ENCODE assay signal across 19 cellular contexts in the genomic region with DNA sequence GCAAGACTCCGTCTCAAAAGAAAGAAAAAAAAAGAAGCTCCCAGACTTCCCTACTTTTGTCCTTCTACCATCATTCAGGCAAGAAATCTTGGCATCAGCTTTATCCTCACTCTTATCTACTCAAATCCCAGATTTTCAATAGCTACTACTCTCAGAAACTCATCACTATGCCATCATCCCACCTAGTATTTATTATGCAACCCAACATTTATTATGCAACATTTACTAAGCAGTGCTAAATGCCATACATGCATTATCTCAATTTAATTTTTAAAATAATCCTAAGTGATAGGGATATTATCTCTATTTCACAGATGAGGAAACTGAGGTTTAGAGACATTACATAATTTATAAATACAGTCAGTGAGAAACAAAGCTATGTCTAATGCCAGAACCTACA.
"Had no signal": no experiment of that assay in that cellular context is flagged by ENCODE, and none has a peak within 500 bp of the region (broad histone marks: within the 10 kb centered on the region; RNA-seq: fewer than 3 reads in every experiment).

No MANE protein-coding gene starts in this region.

- H3K27me3 Mint-ChIP-seq: activated CD8-positive, alpha-beta memory T cell treated with anti-CD3 and anti-CD28 coated beads, Interleukin-2, amount 10 ng/mL, durations not matched to agents 7 days and 5 days; activated naive CD4-positive, alpha-beta T cell treated with anti-CD3 and anti-CD28 coated beads, Interleukin-2, amount 50 U/mL, for 24 hours; activated T-cell treated with anti-CD3 and anti-CD28 coated beads, Interleukin-2, amount 50 U/mL, for 24 hours; stimulated activated naive CD8-positive, alpha-beta T cell treated with anti-CD3 and anti-CD28 coated beads, Interleukin-15, amount 100 ng/mL, for 72 hours had no signal

- H3K9me3 Mint-ChIP-seq: activated naive CD4-positive, alpha-beta T cell treated with anti-CD3 and anti-CD28 coated beads, Interleukin-2, amount 50 U/mL, for 24 hours; activated T-cell treated with anti-CD3 and anti-CD28 coated beads, Interleukin-2, amount 50 U/mL, for 24 hours; mesothelial cell of epicardium; neural progenitor cell; stimulated activated naive CD8-positive, alpha-beta T cell treated with anti-CD3 and anti-CD28 coated beads, Interleukin-15, amount 100 ng/mL, for 72 hours; WTC11 had no signal

- H3K4me2 ChIP-seq: neural progenitor cell had no signal

- H3K27ac ChIP-seq: body of pancreas, colonic mucosa, neural progenitor cell, sigmoid colon, spleen, upper lobe of right lung had no signal

- H3K27ac Mint-ChIP-seq: activated naive CD4-positive, alpha-beta T cell treated with anti-CD3 and anti-CD28 coated beads, Interleukin-2, amount 50 U/mL, for 24 hours; mesothelial cell of epicardium; neural progenitor cell had no signal

- H3K36me3 ChIP-seq: colonic mucosa had no signal

- H3K4me3 ChIP-seq: body of pancreas, colonic mucosa, lung, neural progenitor cell, sigmoid colon, spleen, upper lobe of right lung had no signal

- ATAC-seq: activated CD8-positive, alpha-beta memory T cell treated with anti-CD3 and anti-CD28 coated beads, Interleukin-2, amount 10 ng/mL, durations not matched to agents 7 days and 5 days; body of pancreas; stimulated activated naive CD8-positive, alpha-beta T cell treated with anti-CD3 and anti-CD28 coated beads, Interleukin-15, amount 100 ng/mL, for 72 hours; upper lobe of right lung; WTC11 had no signal

- H3K4me1 ChIP-seq: colonic mucosa had no signal

- H2AFZ ChIP-seq: neural progenitor cell had no signal

- H3K9ac ChIP-seq: neural progenitor cell had no signal

- FAIRE-seq: endometrium, islet of Langerhans, TTC549 had no signal

- H3K9me3 ChIP-seq: body of pancreas, colonic mucosa, sigmoid colon, spleen, upper lobe of right lung had no signal

- DNase-seq: activated CD4-positive, alpha-beta T cell treated with anti-CD3 and anti-CD28 coated beads for 48 hours; activated CD8-positive, alpha-beta memory T cell treated with anti-CD3 and anti-CD28 coated beads, Interleukin-2, amount 10 ng/mL, durations not matched to agents 7 days and 5 days; activated effector memory CD4-positive, alpha-beta T cell treated with anti-CD3 and anti-CD28 coated beads, Interleukin-2, amount 50 U/mL, for 16 hours; activated T-cell treated with anti-CD3 and anti-CD28 coated beads, Interleukin-2, amount 50 U/mL, for 24 hours; amygdala; body of pancreas; colonic mucosa; sigmoid colon; spleen; stimulated activated naive CD8-positive, alpha-beta T cell treated with anti-CD3 and anti-CD28 coated beads, Interleukin-15, amount 100 ng/mL, for 72 hours; upper lobe of right lung had no signal

- H3K4me3 Mint-ChIP-seq: activated CD8-positive, alpha-beta memory T cell treated with anti-CD3 and anti-CD28 coated beads, Interleukin-2, amount 10 ng/mL, durations not matched to agents 7 days and 5 days; activated naive CD4-positive, alpha-beta T cell treated with anti-CD3 and anti-CD28 coated beads, Interleukin-2, amount 50 U/mL, for 24 hours; activated T-cell treated with anti-CD3 and anti-CD28 coated beads, Interleukin-2, amount 50 U/mL, for 24 hours; mesothelial cell of epicardium; neural progenitor cell; stimulated activated naive CD8-positive, alpha-beta T cell treated with anti-CD3 and anti-CD28 coated beads, Interleukin-15, amount 100 ng/mL, for 72 hours; WTC11 had no signal

- H3K27me3 ChIP-seq: body of pancreas, colonic mucosa, neural progenitor cell, sigmoid colon, spleen, upper lobe of right lung had no signal
